26 cellular contexts compared by ENCODE assay signal in the genomic region with DNA sequence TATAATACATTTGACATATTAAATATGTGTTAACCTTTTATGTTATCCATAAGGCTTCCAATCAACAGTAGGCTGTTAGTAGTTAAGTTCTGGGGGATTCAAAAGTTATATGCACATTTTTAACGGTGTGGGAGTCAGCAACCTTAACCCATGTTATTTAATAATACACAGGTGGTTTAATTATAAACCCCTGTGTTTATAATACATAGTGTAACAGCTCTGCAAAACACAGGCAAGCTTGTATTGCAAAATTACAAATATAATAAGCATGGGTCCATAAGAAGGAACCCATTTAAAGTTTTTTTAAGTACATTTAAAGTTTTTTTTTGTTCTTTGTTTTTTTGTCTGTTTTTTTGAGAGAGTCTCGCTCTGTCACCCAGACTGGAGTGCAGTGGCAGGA. TPM values are rescaled to one million over a fixed set of nuclear protein-coding genes. Genes with fewer than 3 reads are reported as not detected.
A peak's percentile ranks its signal among the peaks of the same experiment; 100 is the strongest.
DNase-seq lines count a peak whose midpoint lies in the region; ATAC-seq, FAIRE-seq and TF ChIP-seq lines count a peak whose summit lies in the region.
"Had no signal": no experiment of that assay in that cellular context is flagged by ENCODE, and none has a peak within 500 bp of the region (broad histone marks: within the 10 kb centered on the region; RNA-seq: fewer than 3 reads in every experiment).

No MANE protein-coding gene starts in this region.

- intact Hi-C loops in PC-9 (cut with micrococcal nuclease; ENCODE audit: unreplicated experiment): no loop called here

- H3K36me3 ChIP-seq in PC-9 (ENCODE audit: low read depth): peaks cover 4% of the 10 kb centered on the region; the same call in 1 of the 2 replicates
- H3K36me3 ChIP-seq: BLaER1 treated with 17β-estradiol and CSF1 and Interleukin-3, amounts not matched to agents 10 nM and 100 nM had no signal

- ATAC-seq in A549 (no peak), left lobe of liver (peak; percentile 74)
- ATAC-seq: CD8-positive, alpha-beta T cell; GM12878 had no signal

- H3K9me2 ChIP-seq in PC-9 (ENCODE audit: insufficient read depth): no peaks in the 10 kb centered on the region

- TF ChIP-seq EP300 in A549 (IDR thresholded peaks at IDR 0.05): no peak

- CTCF ChIA-PET in A549 (lab: Yijun Ruan, JAX) (interaction anchor here (1.7 to 3.3 kb wide), 2 partner anchors 73 to 96 kb away, joined by 3 to 14 read pairs; no protein-coding TSS in a partner anchor), PC-9 (lab: Charles Lee) (no interaction called here)

- TF ChIP-seq CTCF in A549 (IDR thresholded peaks at IDR 0.05) (no peak), PC-9 (conservative IDR thresholded peaks at IDR 0.05) (no peak)

- H3K4me1 ChIP-seq in A549 (peaks cover 31% of the 10 kb centered on the region), PC-9 (replicated peaks; ENCODE audit: insufficient read depth) (peaks cover 52% of the 10 kb centered on the region)
- H3K4me1 ChIP-seq: BLaER1 treated with 17β-estradiol and CSF1 and Interleukin-3, amounts not matched to agents 10 nM and 100 nM had no signal

- no peak for TF ChIP-seq POLR2A in A549 (IDR thresholded peaks at IDR 0.05; ENCODE audit: low read length)

- BruUV-seq in PC-9 (replicated peaks; lab: Mats Ljungman, UMichigan): no TSS peak

- H3K4me3 ChIP-seq in A549: no peak overlapping the region
- H3K4me3 ChIP-seq in PC-9: no peak overlapping the region
- H3K4me3 ChIP-seq: BLaER1 treated with 17β-estradiol and CSF1 and Interleukin-3, amounts not matched to agents 10 nM and 100 nM; GM12878 had no signal

- TF ChIP-seq RAD21 in A549 (conservative IDR thresholded peaks at IDR 0.05 in 1 of 2, IDR thresholded peaks at IDR 0.05 in 1 of 2): no peak

- peaks cover 26% of the 10 kb centered on the region for H3F3A ChIP-seq in PC-9 (ENCODE audit: insufficient read depth, low read depth)

- peak overlapping the region; percentile 75; the same call in 2 of the 3 replicates for H3K4me2 ChIP-seq in A549
- no peak overlapping the region for H3K4me2 ChIP-seq in PC-9
- H3K4me2 ChIP-seq: BLaER1 treated with 17β-estradiol and CSF1 and Interleukin-3, amounts not matched to agents 10 nM and 100 nM had no signal

- no peaks in the 10 kb centered on the region for H3K27me3 ChIP-seq in PC-9 (ENCODE audit: insufficient read depth, low read depth)
- H3K27me3 ChIP-seq: BLaER1 treated with 17β-estradiol and CSF1 and Interleukin-3, amounts not matched to agents 10 nM and 100 nM had no signal

- H3K9me3 ChIP-seq in A549 (no peaks in the 10 kb centered on the region), PC-9 (ENCODE audit: insufficient read depth, low read depth) (no peaks in the 10 kb centered on the region; the same call in 1 of the 2 replicates)
- H3K9me3 ChIP-seq: Caco-2 had no signal

- H2AFZ ChIP-seq in PC-9: no peak overlapping the region

- 55% methylated on average over 2 of the region's 2 CpGs for WGBS in A549 (ENCODE audit: missing lambda C conversion rate)

- POLR2A ChIA-PET in A549 (lab: Yijun Ruan, JAX) (no interaction called here), PC-9 (lab: Charles Lee; ENCODE audit: unreplicated experiment) (no interaction called here)

- no peaks in the 10 kb centered on the region for H4K20me1 ChIP-seq in PC-9 (ENCODE audit: insufficient read depth)
- H4K20me1 ChIP-seq: BLaER1 treated with 17β-estradiol and CSF1 and Interleukin-3, amounts not matched to agents 10 nM and 100 nM had no signal

- no peaks in the 10 kb centered on the region for H3K79me2 ChIP-seq in PC-9 (ENCODE audit: low read depth)

- H3K27ac ChIP-seq in A549: peak overlapping the region in 1 of 2 experiments; percentile 80; a peak in 3 of 6 replicates
- peak overlapping the region; percentile 80; the same call in 1 of the 2 replicates for H3K27ac ChIP-seq in PC-9
- H3K27ac ChIP-seq: BLaER1 treated with 17β-estradiol and CSF1 and Interleukin-3, amounts not matched to agents 10 nM and 100 nM; C4-2B had no signal

- FAIRE-seq in A549 (lab: Jason Lieb, UNC): no peak
- FAIRE-seq: A204.1, D721Med, GM12878, GM12892, GM18507 had no signal

- DNase-seq in A549 (ENCODE audit: low read depth in 1 of 2, low spot score in 1 of 2) (no peak), PC-9 (no peak), left lobe of liver (ENCODE audit: low spot score) (no peak), renal cortical epithelial cell (ENCODE audit: low read depth) (peak; percentile 48), cortex of kidney (lab: John Stamatoyannopoulos, UW) (no peak), NCI-H748 (lab: John Stamatoyannopoulos, UW; ENCODE audit: unreplicated experiment) (no peak), anterior cingulate cortex (lab: John Stamatoyannopoulos, UW) (no peak)
- no peak for DNase-seq in activated CD8-positive, alpha-beta memory T cell treated with anti-CD3 and anti-CD28 coated beads, Interleukin-2, amount 50 U/mL, for 48 hours
- DNase-seq: 8988T; AML-193; Caco-2; Calu3; CD4-positive, alpha-beta T cell; CD8-positive, alpha-beta T cell; DMS53; DMS79; DND-41; EL; GDM1 had no signal

TF ChIP-seq in A549, 52 proteins besides CTCF, POLR2A, EP300 and RAD21:
- TF ChIP-seq, protein P1, sequence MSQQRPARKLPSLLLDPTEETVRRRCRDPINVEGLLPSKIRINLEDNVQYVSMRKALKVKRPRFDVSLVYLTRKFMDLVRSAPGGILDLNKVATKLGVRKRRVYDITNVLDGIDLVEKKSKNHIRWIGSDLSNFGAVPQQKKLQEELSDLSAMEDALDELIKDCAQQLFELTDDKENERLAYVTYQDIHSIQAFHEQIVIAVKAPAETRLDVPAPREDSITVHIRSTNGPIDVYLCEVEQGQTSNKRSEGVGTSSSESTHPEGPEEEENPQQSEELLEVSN (IDR thresholded peaks at IDR 0.05; ENCODE audit: borderline replicate concordance, low read depth): no peak
- TF ChIP-seq CBX2 (IDR thresholded peaks at IDR 0.05; ENCODE audit: borderline replicate concordance, low read depth) (no peak), HOXB5 (CRISPR knock-in tag; IDR thresholded peaks at IDR 0.05) (no peak), CHD2 (IDR thresholded peaks at IDR 0.05; ENCODE audit: low read length, partially characterized antibody) (no peak), JUN (IDR thresholded peaks at IDR 0.05) (no peak), JUNB (IDR thresholded peaks at IDR 0.05) (no peak), FOXS1 (CRISPR knock-in tag; IDR thresholded peaks at IDR 0.05) (no peak), HOXA7 (CRISPR knock-in tag; IDR thresholded peaks at IDR 0.05) (no peak), ZC3H11A (IDR thresholded peaks at IDR 0.05) (no peak), GATA3 (IDR thresholded peaks at IDR 0.05; ENCODE audit: borderline replicate concordance) (no peak), MAFK (IDR thresholded peaks at IDR 0.05; ENCODE audit: partially characterized antibody) (no peak), KDM5A (IDR thresholded peaks at IDR 0.05) (no peak)
- TF ChIP-seq, protein P2, sequence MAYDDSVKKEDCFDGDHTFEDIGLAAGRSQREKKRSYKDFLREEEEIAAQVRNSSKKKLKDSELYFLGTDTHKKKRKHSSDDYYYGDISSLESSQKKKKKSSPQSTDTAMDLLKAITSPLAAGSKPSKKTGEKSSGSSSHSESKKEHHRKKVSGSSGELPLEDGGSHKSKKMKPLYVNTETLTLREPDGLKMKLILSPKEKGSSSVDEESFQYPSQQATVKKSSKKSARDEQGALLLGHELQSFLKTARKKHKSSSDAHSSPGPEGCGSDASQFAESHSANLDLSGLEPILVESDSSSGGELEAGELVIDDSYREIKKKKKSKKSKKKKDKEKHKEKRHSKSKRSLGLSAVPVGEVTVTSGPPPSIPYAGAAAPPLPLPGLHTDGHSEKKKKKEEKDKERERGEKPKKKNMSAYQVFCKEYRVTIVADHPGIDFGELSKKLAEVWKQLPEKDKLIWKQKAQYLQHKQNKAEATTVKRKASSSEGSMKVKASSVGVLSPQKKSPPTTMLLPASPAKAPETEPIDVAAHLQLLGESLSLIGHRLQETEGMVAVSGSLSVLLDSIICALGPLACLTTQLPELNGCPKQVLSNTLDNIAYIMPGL (CRISPR knock-in tag; IDR thresholded peaks at IDR 0.05; ENCODE audit: borderline replicate concordance): no peak
- TF ChIP-seq, protein P3, sequence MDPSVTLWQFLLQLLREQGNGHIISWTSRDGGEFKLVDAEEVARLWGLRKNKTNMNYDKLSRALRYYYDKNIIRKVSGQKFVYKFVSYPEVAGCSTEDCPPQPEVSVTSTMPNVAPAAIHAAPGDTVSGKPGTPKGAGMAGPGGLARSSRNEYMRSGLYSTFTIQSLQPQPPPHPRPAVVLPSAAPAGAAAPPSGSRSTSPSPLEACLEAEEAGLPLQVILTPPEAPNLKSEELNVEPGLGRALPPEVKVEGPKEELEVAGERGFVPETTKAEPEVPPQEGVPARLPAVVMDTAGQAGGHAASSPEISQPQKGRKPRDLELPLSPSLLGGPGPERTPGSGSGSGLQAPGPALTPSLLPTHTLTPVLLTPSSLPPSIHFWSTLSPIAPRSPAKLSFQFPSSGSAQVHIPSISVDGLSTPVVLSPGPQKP (IDR thresholded peaks at IDR 0.05; ENCODE audit: low read depth, low read length): no peak

RNA-seq across cellular contexts. Expression of a gene that starts 14.5 kb away (rescaled TPM):
- polyA plus RNA-seq in A549 (2011; rRNA removed) (195 and 207 TPM in 2 replicates), A549 (2017; fragmentation: RNase III; extraction: RNeasy Plus Mini Kit Qiagen cat#74134 plus additional on column Dnase treatment) (136 to 141 TPM (median 140 TPM) in 3 replicates)
- 64.1 and 82.0 TPM in 2 replicates for polyA plus RNA-seq in A549 (2012; cell fraction: cytosol; rRNA removed)
- 28.7 and 45.4 TPM in 2 replicates for polyA plus RNA-seq in A549 (2012; cell fraction: nucleus; rRNA removed)
- polyA minus RNA-seq in A549 (2011; rRNA and poly(A)+ RNA removed): 322 and 348 TPM in 2 replicates
- total RNA-seq in PC-9 (2021) (164 and 176 TPM in 2 replicates), left lobe of liver (98.7 TPM), renal cortical epithelial cell (90.6 and 140 TPM in 2 replicates)
